In genomic region chr17:49993423-49994037, GRCh38 we compare ENCODE assay signal across 1 cellular context.
TF ChIP-seq lines count a peak whose summit lies in the region.

No MANE protein-coding gene starts in this region.

TF ChIP-seq in WTC11, 78 proteins besides CTCF, POLR2A, EP300 and RAD21 (continued from another document):
- TF ChIP-seq AFF4 (CRISPR knock-in tag; IDR thresholded peaks at IDR 0.05; ENCODE audit: borderline replicate concordance) (no peak), JAZF1 (CRISPR knock-in tag; IDR thresholded peaks at IDR 0.05) (no peak), USF1 (CRISPR knock-in tag; IDR thresholded peaks at IDR 0.05) (no peak), ELF4 (CRISPR knock-in tag; IDR thresholded peaks at IDR 0.05; ENCODE audit: low read depth) (no peak), E2F5 (CRISPR knock-in tag; IDR thresholded peaks at IDR 0.05) (no peak; the same call in 1 of the 2 replicates), CBFB (CRISPR knock-in tag; IDR thresholded peaks at IDR 0.05; ENCODE audit: low read depth) (no peak), FOXK1 (CRISPR knock-in tag; IDR thresholded peaks at IDR 0.05) (peak; percentile 58), ETV6 (CRISPR knock-in tag; IDR thresholded peaks at IDR 0.05) (peak; percentile 61; the same call in 1 of the 2 replicates)
